ENCODE assay signal across 8 cellular contexts in genomic region chr11:64241430-64242153, GRCh38. TPM values are rescaled to one million over a fixed set of nuclear protein-coding genes. Genes with fewer than 3 reads are reported as not detected.
A peak's percentile ranks its signal among the peaks of the same experiment; 100 is the strongest.
DNase-seq lines count a peak whose midpoint lies in the region; ATAC-seq and TF ChIP-seq lines count a peak whose summit lies in the region.

No MANE protein-coding gene starts in this region.

- ATAC-seq in GM21529 (IDR thresholded peaks at IDR 0.05; ENCODE audit: unreplicated experiment) (peak; percentile 4), esophagus mucosa (peak; percentile 1), naive B cell (ENCODE audit: low read depth in 2 of 2) (no peak)

- H3K36me3 Mint-ChIP-seq in naive B cell, result no peaks in the 10 kb centered on the region

- no peak for TF ChIP-seq RAD21 in Ishikawa (IDR thresholded peaks at IDR 0.05; ENCODE audit: low read depth)

- DNase-seq in DMS114 treated with DMSO at 0.1 percent for 48 hours (lab: John Stamatoyannopoulos, UW; ENCODE audit: unreplicated experiment) (peak; percentile 97), OCI-M2 (lab: John Stamatoyannopoulos, UW; ENCODE audit: unreplicated experiment) (peak; percentile 56), naive B cell (peak; percentile 100)
- DNase-seq in activated T-cell treated with anti-CD3 and anti-CD28 coated beads, Interleukin-2, amount 50 U/mL, for 1 hour, result peak; percentile 100
- DNase-seq in stimulated activated CD8-positive, alpha-beta memory T cell treated with anti-CD3 and anti-CD28 coated beads, Interleukin-7, amount 100 ng/mL, for 48 hours (ENCODE audit: extremely low read depth in 1 of 2, low read depth in 1 of 2), result peak; percentile 99

- no peaks in the 10 kb centered on the region for H3K27me3 Mint-ChIP-seq in naive B cell

- no peak for TF ChIP-seq EP300 in Ishikawa (IDR thresholded peaks at IDR 0.05; ENCODE audit: borderline replicate concordance)

- no peaks in the 10 kb centered on the region for H3K9me3 Mint-ChIP-seq in naive B cell

- peaks cover 35 to 71% (median 70%) of the 10 kb centered on the region in 3 donors for H3K4me1 Mint-ChIP-seq in naive B cell

- peak overlapping the region; percentile 99 to 100 (median 100) for H3K27ac Mint-ChIP-seq in naive B cell

- peak overlapping the region; percentile 87 to 97 (median 91) for H3K4me3 Mint-ChIP-seq in naive B cell

TF ChIP-seq in Ishikawa, 13 proteins besides CTCF, POLR2A, EP300 and RAD21:
- TF ChIP-seq ZBTB7A (IDR thresholded peaks at IDR 0.05; ENCODE audit: low read depth), result peak; percentile 29; the same call in 1 of the 2 replicates
- no peak for TF ChIP-seq CREB1 (IDR thresholded peaks at IDR 0.05; ENCODE audit: low read depth)
- TF ChIP-seq EGR1 (IDR thresholded peaks at IDR 0.05), result peak; percentile 53
- TF ChIP-seq TCF12 (IDR thresholded peaks at IDR 0.05; ENCODE audit: low read depth), result no peak
- peak; percentile 81 for TF ChIP-seq YY1 (IDR thresholded peaks at IDR 0.05; ENCODE audit: low read depth)
- no peak for TF ChIP-seq MAX (IDR thresholded peaks at IDR 0.05)
- TF ChIP-seq TAF1 (IDR thresholded peaks at IDR 0.05; ENCODE audit: low read depth), result peak; percentile 65
- TF ChIP-seq REST (IDR thresholded peaks at IDR 0.05; ENCODE audit: low read depth), result no peak

RNA-seq across cellular contexts. Expression of gene FKBP2, which starts 0.7 kb away (rescaled TPM):
- 40.7 TPM for total RNA-seq in esophagus mucosa
- 10 to 100 TPM; 65.3 to 94.8 (median 79.8) TPM for polyA plus RNA-seq in naive B cell (ENCODE audit: low read depth in 6 of 6)

RNA-seq across cellular contexts. Expression of gene PPP1R14B, which starts 5.2 kb away (rescaled TPM):
- 265 TPM for total RNA-seq in esophagus mucosa
- 10 to 100 TPM; 21.2 to 49.9 (median 40.3) TPM for polyA plus RNA-seq in naive B cell (ENCODE audit: low read depth in 6 of 6)

RNA-seq across cellular contexts. Expression of gene VEGFB, which starts 7.2 kb away (rescaled TPM):
- total RNA-seq in esophagus mucosa, result 45.2 TPM
- polyA plus RNA-seq in naive B cell (ENCODE audit: low read depth in 6 of 6), result 10 to 100 TPM; 10.9 to 33.7 (median 28.1) TPM

RNA-seq across cellular contexts. Expression of gene PLCB3, which starts 9.7 kb away (rescaled TPM):
- 43.9 TPM for total RNA-seq in esophagus mucosa
- under 1 TPM in 5 of 6 donors, not detected in 1; 0.12 to 0.55 (median 0.21) TPM for polyA plus RNA-seq in naive B cell (ENCODE audit: low read depth in 6 of 6)

RNA-seq across cellular contexts. Expression of gene DNAJC4, which starts 11.2 kb away (rescaled TPM):
- 16.7 TPM for total RNA-seq in esophagus mucosa
- 10 to 100 TPM; 41.9 to 66.6 (median 50.5) TPM for polyA plus RNA-seq in naive B cell (ENCODE audit: low read depth in 6 of 6)

Comparison
In these comparisons a context has a peak if more than half of its experiments do, and no peak if none do; other contexts are left out.
1. ATAC-seq: peak in GM21529 (single experiment) and esophagus mucosa (single experiment); none in naive B cell (0 of 2).
2. Peak in every context shown above with its lines, with median percentiles within 50 percentile points of each other: DNase-seq.